Comparison of ENCODE assay signal across 18 cellular contexts in genomic region chr5:172350212-172351181, GRCh38.
DNase-seq lines count a peak whose midpoint lies in the region; ATAC-seq lines count a peak whose summit lies in the region.
"Had no signal": no experiment of that assay in that cellular context is flagged by ENCODE, and none has a peak within 500 bp of the region (broad histone marks: within the 10 kb centered on the region; RNA-seq: fewer than 3 reads in every experiment).

No MANE protein-coding gene starts in this region.

- no peak overlapping the region for H3K27ac Mint-ChIP-seq in activated CD8-positive, alpha-beta T cell treated with anti-CD3 and anti-CD28 coated beads, Interleukin-2, amount 10 ng/mL, durations not matched to agents 7 days and 5 days
- H3K27ac Mint-ChIP-seq: CD8-positive, alpha-beta memory T cell had no signal

- no peaks in the 10 kb centered on the region for H3K9me3 Mint-ChIP-seq in activated CD8-positive, alpha-beta T cell treated with anti-CD3 and anti-CD28 coated beads, Interleukin-2, amount 10 ng/mL, durations not matched to agents 7 days and 5 days (ENCODE audit: insufficient read depth)
- H3K9me3 Mint-ChIP-seq: CD8-positive, alpha-beta memory T cell had no signal

- POLR2A ChIA-PET in activated CD8-positive, alpha-beta T cell treated with anti-CD3 and anti-CD28 coated beads, Interleukin-2, amount 10 ng/mL, durations not matched to agents 7 days and 5 days (lab: Charles Lee), result no interaction called here

- peaks cover 2% of the 10 kb centered on the region for H3K27me3 Mint-ChIP-seq in activated CD8-positive, alpha-beta T cell treated with anti-CD3 and anti-CD28 coated beads, Interleukin-2, amount 10 ng/mL, durations not matched to agents 7 days and 5 days (ENCODE audit: low read depth)

- DNase-seq in G401 (ENCODE audit: low spot score), result peak; percentile 53
- peak; percentile 84 for DNase-seq in NCI-H524 treated with DMSO at 0.1 percent for 48 hours (lab: John Stamatoyannopoulos, UW)
- DNase-seq in cerebellum (ENCODE audit: low spot score), result peak; percentile 49
- DNase-seq in posterior vena cava (ENCODE audit: low spot score), result peak; percentile 54
- DNase-seq in putamen (ENCODE audit: low spot score), result no peak
- no peak for DNase-seq in AML-193 (lab: John Stamatoyannopoulos, UW)
- DNase-seq in activated CD8-positive, alpha-beta T cell treated with anti-CD3 and anti-CD28 coated beads, Interleukin-2, amount 10 ng/mL, durations not matched to agents 7 days and 5 days, result no peak
- DNase-seq: C1 segment of cervical spinal cord; CD8-positive, alpha-beta memory T cell; GF-D8; GM23248; NCI-H1930; NCI-H69; NK-92 treated with Interleukin-12 subunit alpha and Interleukin-12 subunit beta, amount 100 ng/mL, for 24 hours; SW 1271 had no signal

- intact Hi-C loops in posterior vena cava (cut with DNase I), result no loop called here

- H3K4me3 Mint-ChIP-seq in activated CD8-positive, alpha-beta T cell treated with anti-CD3 and anti-CD28 coated beads, Interleukin-2, amount 10 ng/mL, durations not matched to agents 7 days and 5 days, result no peak overlapping the region
- H3K4me3 Mint-ChIP-seq: CD8-positive, alpha-beta memory T cell had no signal

- in situ Hi-C loops in G401 (cut with HindIII; ENCODE audit: low sequenced_read_pairs), result no loop called here

- no peak for ATAC-seq in HG02973 (IDR thresholded peaks at IDR 0.05; ENCODE audit: unreplicated experiment)
- ATAC-seq in activated CD8-positive, alpha-beta T cell treated with anti-CD3 and anti-CD28 coated beads, Interleukin-2, amount 10 ng/mL, durations not matched to agents 7 days and 5 days, result no peak
- ATAC-seq: K562, Right ventricle myocardium inferior had no signal

- H3K36me3 Mint-ChIP-seq in activated CD8-positive, alpha-beta T cell treated with anti-CD3 and anti-CD28 coated beads, Interleukin-2, amount 10 ng/mL, durations not matched to agents 7 days and 5 days (ENCODE audit: low read depth), result no peaks in the 10 kb centered on the region
- H3K36me3 Mint-ChIP-seq: CD8-positive, alpha-beta memory T cell had no signal

- CTCF ChIA-PET in activated CD8-positive, alpha-beta T cell treated with anti-CD3 and anti-CD28 coated beads, Interleukin-2, amount 10 ng/mL, durations not matched to agents 7 days and 5 days (lab: Charles Lee), result no interaction called here

- H3K4me1 Mint-ChIP-seq in activated CD8-positive, alpha-beta T cell treated with anti-CD3 and anti-CD28 coated beads, Interleukin-2, amount 10 ng/mL, durations not matched to agents 7 days and 5 days (ENCODE audit: low read depth), result no peaks in the 10 kb centered on the region
- H3K4me1 Mint-ChIP-seq: CD8-positive, alpha-beta memory T cell had no signal

Comparison
In these comparisons a context has a peak if more than half of its experiments do, and no peak if none do; other contexts are left out.
1. DNase-seq: peak in G401 (single experiment), NCI-H524 treated with DMSO at 0.1 percent for 48 hours (single experiment), cerebellum (single experiment) and posterior vena cava (single experiment); none in putamen (single experiment), AML-193 (0 of 2) and activated CD8-positive, alpha-beta T cell treated with anti-CD3 and anti-CD28 coated beads, Interleukin-2, amount 10 ng/mL, durations not matched to agents 7 days and 5 days (single experiment).